33 cellular contexts compared by ENCODE assay signal in the genomic region with DNA sequence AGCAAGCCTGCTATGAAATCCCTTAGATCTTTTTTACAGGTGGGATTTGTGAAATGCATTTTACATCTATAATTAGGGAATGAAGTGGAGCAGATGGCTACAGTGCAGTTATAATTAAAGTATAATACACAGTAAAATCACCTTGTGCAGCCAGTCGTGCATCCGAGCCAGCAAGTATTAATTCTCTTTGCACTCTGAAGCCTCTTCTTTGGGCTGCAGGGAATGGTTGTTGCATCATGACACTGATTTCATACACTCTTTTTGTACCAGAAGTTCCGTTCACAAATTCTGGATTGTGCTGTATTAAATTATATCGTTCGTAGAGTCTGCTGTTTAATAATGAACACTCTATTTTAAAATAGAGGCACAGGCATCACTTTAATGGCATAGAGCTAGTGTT. TPM values are rescaled to one million over a fixed set of nuclear protein-coding genes. Genes with fewer than 3 reads are reported as not detected.
"Had no signal": no experiment of that assay in that cellular context is flagged by ENCODE, and none has a peak within 500 bp of the region (broad histone marks: within the 10 kb centered on the region; RNA-seq: fewer than 3 reads in every experiment).

No MANE protein-coding gene starts in this region.

- H3K27ac ChIP-seq: ascending aorta, cardiac muscle cell, colonic mucosa, gastrocnemius medialis, left ventricle myocardium inferior, right atrium auricular region, upper lobe of left lung, vagina had no signal

- ATAC-seq: gastrocnemius medialis; natural killer cell treated with Interleukin-12 subunit alpha and Interleukin-12 subunit beta and Interleukin-15 and Interleukin-18, amount 100 ng/mL, for 72 hours; stimulated activated memory B cell treated with anti-CD40 and anti-IgM and Interleukin-4, amounts not matched to agents 10 μg/mL and 1 μg/mL and 100 μg/mL, for 72 hours; stimulated activated naive CD8-positive, alpha-beta T cell treated with anti-CD3 and anti-CD28 coated beads, Interleukin-15, amount 100 ng/mL, for 72 hours had no signal

- H3K36me3 ChIP-seq: ascending aorta, cardiac muscle cell, colonic mucosa, gastrocnemius medialis, left ventricle myocardium inferior, right atrium auricular region, upper lobe of left lung, vagina had no signal

- DNase-seq: activated CD4-positive, alpha-beta memory T cell treated with anti-CD3 and anti-CD28 coated beads for 36 hours; activated CD4-positive, alpha-beta T cell treated with anti-CD3 and anti-CD28 coated beads, Interleukin-2, amount 10 ng/mL, durations not matched to agents 24 days and 14 days; activated CD4-positive, CD25-positive, alpha-beta regulatory T cell treated with anti-CD3 and anti-CD28 coated beads, Interleukin-2, amount 50 U/mL, for 72 hours; activated CD8-positive, alpha-beta memory T cell treated with anti-CD3 and anti-CD28 coated beads, Interleukin-2, amount 50 U/mL, for 4 hours; activated effector memory CD4-positive, alpha-beta T cell treated with anti-CD3 and anti-CD28 coated beads, Interleukin-2, amount 50 U/mL, for 16 hours; activated naive CD4-positive, alpha-beta T cell treated with anti-CD3 and anti-CD28 coated beads for 36 hours; activated naive CD8-positive, alpha-beta T cell treated with anti-CD3 and anti-CD28 coated beads for 36 hours; activated T-cell treated with anti-CD3 and anti-CD28 coated beads, Interleukin-2, amount 50 U/mL, for 1 hour; cerebellar nuclear complex; colonic mucosa; effector CD8-positive, alpha-beta T cell; erythroblast; gastrocnemius medialis; glutamatergic neuron; left ventricle myocardium inferior; mesendoderm; stimulated activated CD4-positive, alpha-beta T cell treated with anti-CD3 and anti-CD28 coated beads, Interleukin-1b, Interleukin-23, amount 100 ng/mL, for 48 hours; stimulated activated CD4-positive, alpha-beta T cell treated with anti-CD3 and anti-CD28 coated beads, Interleukin-4, amount 100 ng/mL, for 4 hours; stimulated activated CD8-positive, alpha-beta memory T cell treated with anti-CD3 and anti-CD28 coated beads, Interleukin-4, amount 100 ng/mL, for 48 hours; stimulated activated naive CD8-positive, alpha-beta T cell treated with anti-CD3 and anti-CD28 coated beads, Interleukin-15, amount 100 ng/mL, for 72 hours; substantia nigra; upper lobe of left lung had no signal

- H3K27me3 ChIP-seq: ascending aorta, cardiac muscle cell, colonic mucosa, gastrocnemius medialis, right atrium auricular region, upper lobe of left lung, vagina had no signal

- H3K9me3 ChIP-seq: colonic mucosa, gastrocnemius medialis, vagina had no signal

- H3K4me3 Mint-ChIP-seq: activated CD4-positive, alpha-beta memory T cell treated with anti-CD3 and anti-CD28 coated beads for 36 hours; activated CD4-positive, alpha-beta T cell treated with anti-CD3 and anti-CD28 coated beads, Interleukin-2, amount 10 ng/mL, durations not matched to agents 24 days and 14 days; activated naive CD4-positive, alpha-beta T cell treated with anti-CD3 and anti-CD28 coated beads for 36 hours; activated naive CD8-positive, alpha-beta T cell treated with anti-CD3 and anti-CD28 coated beads for 36 hours; activated T-helper 1 cell treated with anti-CD3 and anti-CD28 coated beads, Interleukin-12 subunit alpha, Interleukin-12 subunit beta, Interleukin-2, Interleukin-4 antibody, amounts not matched to agents 30 ng/mL and 10 ng/mL and 1 ng/mL, durations not matched to agents 14 hours and 24 hours and 36 hours; brain; natural killer cell treated with Interleukin-12 subunit alpha and Interleukin-12 subunit beta and Interleukin-15 and Interleukin-18, amount 100 ng/mL, for 72 hours; stimulated activated memory B cell treated with anti-CD40 and anti-IgM and Interleukin-4, amounts not matched to agents 10 μg/mL and 1 μg/mL and 100 μg/mL, for 72 hours; stimulated activated naive CD8-positive, alpha-beta T cell treated with anti-CD3 and anti-CD28 coated beads, Interleukin-15, amount 100 ng/mL, for 72 hours had no signal

- H3K4me2 ChIP-seq: smooth muscle cell had no signal

- H3K4me1 Mint-ChIP-seq: activated CD4-positive, alpha-beta T cell treated with anti-CD3 and anti-CD28 coated beads, Interleukin-2, amount 10 ng/mL, durations not matched to agents 24 days and 14 days; brain; stimulated activated memory B cell treated with anti-CD40 and anti-IgM and Interleukin-4, amounts not matched to agents 10 μg/mL and 1 μg/mL and 100 μg/mL, for 72 hours had no signal

- H3K36me3 Mint-ChIP-seq: brain; natural killer cell treated with Interleukin-12 subunit alpha and Interleukin-12 subunit beta and Interleukin-15 and Interleukin-18, amount 100 ng/mL, for 72 hours; stimulated activated memory B cell treated with anti-CD40 and anti-IgM and Interleukin-4, amounts not matched to agents 10 μg/mL and 1 μg/mL and 100 μg/mL, for 72 hours had no signal

- H3K27me3 Mint-ChIP-seq: activated CD4-positive, alpha-beta memory T cell treated with anti-CD3 and anti-CD28 coated beads for 36 hours; activated naive CD8-positive, alpha-beta T cell treated with anti-CD3 and anti-CD28 coated beads for 36 hours; brain; natural killer cell treated with Interleukin-12 subunit alpha and Interleukin-12 subunit beta and Interleukin-15 and Interleukin-18, amount 100 ng/mL, for 72 hours; stimulated activated memory B cell treated with anti-CD40 and anti-IgM and Interleukin-4, amounts not matched to agents 10 μg/mL and 1 μg/mL and 100 μg/mL, for 72 hours; stimulated activated naive CD8-positive, alpha-beta T cell treated with anti-CD3 and anti-CD28 coated beads, Interleukin-15, amount 100 ng/mL, for 72 hours had no signal

- H3K27ac Mint-ChIP-seq: activated CD4-positive, alpha-beta memory T cell treated with anti-CD3 and anti-CD28 coated beads for 36 hours; activated CD4-positive, alpha-beta T cell treated with anti-CD3 and anti-CD28 coated beads, Interleukin-2, amount 10 ng/mL, durations not matched to agents 24 days and 14 days; activated naive CD4-positive, alpha-beta T cell treated with anti-CD3 and anti-CD28 coated beads for 36 hours; activated naive CD8-positive, alpha-beta T cell treated with anti-CD3 and anti-CD28 coated beads for 36 hours; activated T-helper 1 cell treated with anti-CD3 and anti-CD28 coated beads, Interleukin-12 subunit alpha, Interleukin-12 subunit beta, Interleukin-2, Interleukin-4 antibody, amounts not matched to agents 30 ng/mL and 10 ng/mL and 1 ng/mL, durations not matched to agents 14 hours and 24 hours and 36 hours; brain; natural killer cell treated with Interleukin-12 subunit alpha and Interleukin-12 subunit beta and Interleukin-15 and Interleukin-18, amount 100 ng/mL, for 72 hours; stimulated activated memory B cell treated with anti-CD40 and anti-IgM and Interleukin-4, amounts not matched to agents 10 μg/mL and 1 μg/mL and 100 μg/mL, for 72 hours; stimulated activated naive CD8-positive, alpha-beta T cell treated with anti-CD3 and anti-CD28 coated beads, Interleukin-15, amount 100 ng/mL, for 72 hours had no signal

- H3K9me3 Mint-ChIP-seq: stimulated activated memory B cell treated with anti-CD40 and anti-IgM and Interleukin-4, amounts not matched to agents 10 μg/mL and 1 μg/mL and 100 μg/mL, for 72 hours had no signal

- H3K4me1 ChIP-seq: ascending aorta, colonic mucosa, gastrocnemius medialis, left ventricle myocardium inferior, right atrium auricular region, upper lobe of left lung, vagina had no signal

- H3K4me3 ChIP-seq: ascending aorta, cardiac muscle cell, colonic mucosa, gastrocnemius medialis, left ventricle myocardium inferior, lung, right atrium auricular region, smooth muscle cell, upper lobe of left lung, vagina had no signal

RNA-seq across cellular contexts. Expression of gene TP63, which starts 28.7 kb away (rescaled TPM):
- total RNA-seq: activated naive CD8-positive, alpha-beta T cell treated with anti-CD3 and anti-CD28 coated beads for 36 hours; ascending aorta; cardiac muscle cell; colonic mucosa; natural killer cell treated with Interleukin-12 subunit alpha and Interleukin-12 subunit beta and Interleukin-15 and Interleukin-18, amount 100 ng/mL, for 72 hours; pulmonary artery endothelial cell had no signal
- polyA plus RNA-seq: cardiac muscle cell had no signal
